Comparison of ENCODE assay signal across 1 cellular context in the genomic region with DNA sequence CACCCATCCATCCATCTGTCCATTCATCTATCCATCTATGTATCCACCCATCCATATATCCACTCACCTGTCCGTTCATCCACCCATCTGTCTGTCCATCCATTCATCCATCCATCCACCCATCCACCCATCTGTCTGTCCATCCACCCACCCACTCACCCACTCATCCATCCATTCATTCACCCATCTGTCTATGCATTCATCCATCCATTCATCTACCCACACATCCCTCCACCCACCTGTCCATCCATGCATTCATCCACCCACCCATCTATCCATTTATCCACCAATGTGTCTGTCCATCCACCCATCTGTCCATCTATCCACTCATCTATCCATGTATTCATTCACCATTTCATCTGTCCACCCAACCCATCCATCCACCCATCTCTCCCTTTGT.
TF ChIP-seq lines count a peak whose summit lies in the region.

No MANE protein-coding gene starts in this region.

TF ChIP-seq in K562, 482 proteins besides CTCF, POLR2A, EP300 and RAD21:
- TF ChIP-seq NCOA4 (IDR thresholded peaks at IDR 0.05; ENCODE audit: partially characterized antibody) (no peak), ELF1 (tag; IDR thresholded peaks at IDR 0.05) (no peak), EP400 (IDR thresholded peaks at IDR 0.05) (no peak), WHSC1 (IDR thresholded peaks at IDR 0.05; ENCODE audit: low read length) (no peak), MBD1 (CRISPR knock-in tag; IDR thresholded peaks at IDR 0.05) (no peak), JUN (IDR thresholded peaks at IDR 0.05; ENCODE audit: borderline replicate concordance, low read depth, low read length) (no peak), JUN (CRISPR knock-in tag; IDR thresholded peaks at IDR 0.05; ENCODE audit: borderline replicate concordance) (no peak), ZNF699 (CRISPR knock-in tag; IDR thresholded peaks at IDR 0.05; ENCODE audit: insufficient replicate concordance) (no peak), EGR1 (conservative IDR thresholded peaks at IDR 0.05) (0 out of 2 replicates have a peak, but pooled peaks have one; percentile 17)
